In the genomic region with DNA sequence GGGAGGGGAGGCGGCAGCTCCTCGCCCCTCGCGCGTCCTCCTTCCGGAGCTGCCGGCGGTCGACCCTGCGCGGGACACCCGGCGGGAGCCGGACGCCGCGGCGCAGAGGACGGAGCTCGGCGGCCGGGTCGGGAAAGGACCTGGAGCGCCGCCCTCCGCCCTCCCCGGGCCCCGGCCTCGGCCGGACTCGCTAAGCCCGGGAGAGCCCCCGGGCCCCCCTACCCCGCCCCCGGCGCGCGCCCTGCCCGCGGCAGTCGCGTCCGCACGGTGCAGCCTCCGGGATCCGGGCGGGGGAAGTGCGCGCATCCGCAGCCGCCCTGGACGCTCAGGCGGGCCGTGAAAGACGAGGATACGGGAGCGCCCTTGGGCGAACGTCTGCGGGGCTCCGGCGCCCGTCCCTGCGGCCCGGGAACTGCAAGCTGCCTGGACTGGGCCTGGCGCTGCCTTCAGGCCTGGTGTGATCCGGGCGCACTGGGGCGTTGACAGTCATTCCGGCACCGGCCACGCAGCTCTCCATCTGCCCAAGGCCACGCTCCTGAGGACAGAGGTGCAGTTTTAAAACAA, we compare ENCODE assay signal across 1 cellular context.
TF ChIP-seq lines count a peak whose summit lies in the region.

No MANE protein-coding gene starts in this region.

TF ChIP-seq in HepG2, 621 proteins besides CTCF, POLR2A, EP300 and RAD21 (continued from another document):
- TF ChIP-seq, protein P1, sequence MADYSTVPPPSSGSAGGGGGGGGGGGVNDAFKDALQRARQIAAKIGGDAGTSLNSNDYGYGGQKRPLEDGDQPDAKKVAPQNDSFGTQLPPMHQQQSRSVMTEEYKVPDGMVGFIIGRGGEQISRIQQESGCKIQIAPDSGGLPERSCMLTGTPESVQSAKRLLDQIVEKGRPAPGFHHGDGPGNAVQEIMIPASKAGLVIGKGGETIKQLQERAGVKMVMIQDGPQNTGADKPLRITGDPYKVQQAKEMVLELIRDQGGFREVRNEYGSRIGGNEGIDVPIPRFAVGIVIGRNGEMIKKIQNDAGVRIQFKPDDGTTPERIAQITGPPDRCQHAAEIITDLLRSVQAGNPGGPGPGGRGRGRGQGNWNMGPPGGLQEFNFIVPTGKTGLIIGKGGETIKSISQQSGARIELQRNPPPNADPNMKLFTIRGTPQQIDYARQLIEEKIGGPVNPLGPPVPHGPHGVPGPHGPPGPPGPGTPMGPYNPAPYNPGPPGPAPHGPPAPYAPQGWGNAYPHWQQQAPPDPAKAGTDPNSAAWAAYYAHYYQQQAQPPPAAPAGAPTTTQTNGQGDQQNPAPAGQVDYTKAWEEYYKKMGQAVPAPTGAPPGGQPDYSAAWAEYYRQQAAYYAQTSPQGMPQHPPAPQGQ (CRISPR knock-in tag; IDR thresholded peaks at IDR 0.05; ENCODE audit: borderline replicate concordance): no peak
- TF ChIP-seq, protein P2, sequence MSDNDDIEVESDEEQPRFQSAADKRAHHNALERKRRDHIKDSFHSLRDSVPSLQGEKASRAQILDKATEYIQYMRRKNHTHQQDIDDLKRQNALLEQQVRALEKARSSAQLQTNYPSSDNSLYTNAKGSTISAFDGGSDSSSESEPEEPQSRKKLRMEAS (IDR thresholded peaks at IDR 0.05): 0 out of 2 replicates have a peak, but pooled peaks have one; percentile 12
- TF ChIP-seq FLYWCH1 (CRISPR knock-in tag; IDR thresholded peaks at IDR 0.05): no peak
- no peak for TF ChIP-seq HNRNPK (IDR thresholded peaks at IDR 0.05; ENCODE audit: low read depth, low read length, poor library complexity, severe bottlenecking)
- TF ChIP-seq, protein P3, sequence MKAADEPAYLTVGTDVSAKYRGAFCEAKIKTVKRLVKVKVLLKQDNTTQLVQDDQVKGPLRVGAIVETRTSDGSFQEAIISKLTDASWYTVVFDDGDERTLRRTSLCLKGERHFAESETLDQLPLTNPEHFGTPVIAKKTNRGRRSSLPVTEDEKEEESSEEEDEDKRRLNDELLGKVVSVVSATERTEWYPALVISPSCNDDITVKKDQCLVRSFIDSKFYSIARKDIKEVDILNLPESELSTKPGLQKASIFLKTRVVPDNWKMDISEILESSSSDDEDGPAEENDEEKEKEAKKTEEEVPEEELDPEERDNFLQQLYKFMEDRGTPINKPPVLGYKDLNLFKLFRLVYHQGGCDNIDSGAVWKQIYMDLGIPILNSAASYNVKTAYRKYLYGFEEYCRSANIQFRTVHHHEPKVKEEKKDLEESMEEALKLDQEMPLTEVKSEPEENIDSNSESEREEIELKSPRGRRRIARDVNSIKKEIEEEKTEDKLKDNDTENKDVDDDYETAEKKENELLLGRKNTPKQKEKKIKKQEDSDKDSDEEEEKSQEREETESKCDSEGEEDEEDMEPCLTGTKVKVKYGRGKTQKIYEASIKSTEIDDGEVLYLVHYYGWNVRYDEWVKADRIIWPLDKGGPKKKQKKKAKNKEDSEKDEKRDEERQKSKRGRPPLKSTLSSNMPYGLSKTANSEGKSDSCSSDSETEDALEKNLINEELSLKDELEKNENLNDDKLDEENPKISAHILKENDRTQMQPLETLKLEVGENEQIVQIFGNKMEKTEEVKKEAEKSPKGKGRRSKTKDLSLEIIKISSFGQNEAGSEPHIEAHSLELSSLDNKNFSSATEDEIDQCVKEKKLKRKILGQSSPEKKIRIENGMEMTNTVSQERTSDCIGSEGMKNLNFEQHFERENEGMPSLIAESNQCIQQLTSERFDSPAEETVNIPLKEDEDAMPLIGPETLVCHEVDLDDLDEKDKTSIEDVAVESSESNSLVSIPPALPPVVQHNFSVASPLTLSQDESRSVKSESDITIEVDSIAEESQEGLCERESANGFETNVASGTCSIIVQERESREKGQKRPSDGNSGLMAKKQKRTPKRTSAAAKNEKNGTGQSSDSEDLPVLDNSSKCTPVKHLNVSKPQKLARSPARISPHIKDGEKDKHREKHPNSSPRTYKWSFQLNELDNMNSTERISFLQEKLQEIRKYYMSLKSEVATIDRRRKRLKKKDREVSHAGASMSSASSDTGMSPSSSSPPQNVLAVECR (CRISPR knock-in tag; IDR thresholded peaks at IDR 0.05; ENCODE audit: borderline replicate concordance): peak; percentile 53
- no peak for TF ChIP-seq GABPA (IDR thresholded peaks at IDR 0.05; ENCODE audit: low read depth, low read length)
- TF ChIP-seq GABPA (CRISPR knock-in tag; IDR thresholded peaks at IDR 0.05; ENCODE audit: low read depth): no peak
